ENCODE assay signal across 7 cellular contexts in the genomic region with DNA sequence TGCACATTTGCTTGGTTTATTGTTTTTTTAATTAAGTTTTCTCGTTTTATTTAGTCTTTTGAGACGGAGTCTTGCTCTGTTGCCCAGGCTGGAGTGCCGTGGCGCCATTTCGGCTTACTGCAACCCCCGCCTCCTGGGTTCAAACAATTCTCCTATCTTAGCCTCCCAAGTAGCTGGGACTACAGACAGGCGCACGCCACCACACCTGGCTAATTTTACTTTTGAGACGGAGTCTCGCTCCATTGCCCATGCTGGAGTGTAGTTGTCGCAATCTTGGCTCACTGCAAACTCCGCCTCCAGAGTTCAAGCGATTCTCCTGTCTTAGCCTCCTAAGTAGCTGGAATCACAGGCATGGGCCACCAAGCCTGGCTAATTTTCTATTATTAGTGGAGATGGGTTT. TPM values are rescaled to one million over a fixed set of nuclear protein-coding genes. Genes with fewer than 3 reads are reported as not detected.
DNase-seq lines count a peak whose midpoint lies in the region; ATAC-seq lines count a peak whose summit lies in the region.

No MANE protein-coding gene starts in this region.

- no peak for ATAC-seq in stimulated activated memory B cell treated with anti-CD40 and anti-IgM and Interleukin-4, amounts not matched to agents 10 μg/mL and 1 μg/mL and 100 μg/mL, for 72 hours
- ATAC-seq in GM21367 (IDR thresholded peaks at IDR 0.05; ENCODE audit: unreplicated experiment) (no peak), HG03045 (IDR thresholded peaks at IDR 0.05; ENCODE audit: unreplicated experiment) (no peak)

- peaks cover 66% of the 10 kb centered on the region for H3K4me1 Mint-ChIP-seq in activated CD4-positive, alpha-beta memory T cell treated with anti-CD3 and anti-CD28 coated beads, Interleukin-2, amount 10 ng/mL, durations not matched to agents 7 days and 5 days
- H3K4me1 Mint-ChIP-seq in stimulated activated memory B cell treated with anti-CD40 and anti-IgM and Interleukin-4, amounts not matched to agents 10 μg/mL and 1 μg/mL and 100 μg/mL, for 72 hours, result peaks cover 61% of the 10 kb centered on the region

- no peak overlapping the region for H3K27ac ChIP-seq in iPS-18a (ENCODE audit: low read length)

- peaks cover 64% of the 10 kb centered on the region for H3K36me3 Mint-ChIP-seq in activated CD4-positive, alpha-beta memory T cell treated with anti-CD3 and anti-CD28 coated beads, Interleukin-2, amount 10 ng/mL, durations not matched to agents 7 days and 5 days (ENCODE audit: low read depth)
- H3K36me3 Mint-ChIP-seq in stimulated activated memory B cell treated with anti-CD40 and anti-IgM and Interleukin-4, amounts not matched to agents 10 μg/mL and 1 μg/mL and 100 μg/mL, for 72 hours, result peaks cover 61% of the 10 kb centered on the region

- no peaks in the 10 kb centered on the region for H3K9me3 ChIP-seq in iPS-18a (ENCODE audit: control insufficient read depth, low read depth, low read length)

- no peaks in the 10 kb centered on the region for H3K27me3 Mint-ChIP-seq in activated CD4-positive, alpha-beta memory T cell treated with anti-CD3 and anti-CD28 coated beads, Interleukin-2, amount 10 ng/mL, durations not matched to agents 7 days and 5 days
- no peaks in the 10 kb centered on the region for H3K27me3 Mint-ChIP-seq in stimulated activated memory B cell treated with anti-CD40 and anti-IgM and Interleukin-4, amounts not matched to agents 10 μg/mL and 1 μg/mL and 100 μg/mL, for 72 hours

- peaks cover 57% of the 10 kb centered on the region for H3K36me3 ChIP-seq in iPS-18a (ENCODE audit: control insufficient read depth, low read depth, low read length)

- H3K27ac Mint-ChIP-seq in activated CD4-positive, alpha-beta memory T cell treated with anti-CD3 and anti-CD28 coated beads, Interleukin-2, amount 10 ng/mL, durations not matched to agents 7 days and 5 days, result peak overlapping the region; percentile 95
- H3K27ac Mint-ChIP-seq in stimulated activated memory B cell treated with anti-CD40 and anti-IgM and Interleukin-4, amounts not matched to agents 10 μg/mL and 1 μg/mL and 100 μg/mL, for 72 hours, result peak overlapping the region; percentile 95

- H3K9ac ChIP-seq in iPS-18a (ENCODE audit: low read length), result peak overlapping the region; percentile 96

- POLR2A ChIA-PET in activated CD4-positive, alpha-beta memory T cell treated with anti-CD3 and anti-CD28 coated beads, Interleukin-2, amount 10 ng/mL, durations not matched to agents 7 days and 5 days (lab: Charles Lee), result interaction anchor here (1.5 to 5.9 kb wide), 5 partner anchors 9 to 247 kb away, joined by 5 to 169 read pairs (median 23); partner anchors contain the start of genes CNOT3, LENG1, LENG8 and MBOAT7

- DNase-seq in HT-29 (ENCODE audit: low spot score) (peak; percentile 50), OCI-M2 (lab: John Stamatoyannopoulos, UW; ENCODE audit: unreplicated experiment) (no peak)
- DNase-seq in activated CD4-positive, alpha-beta memory T cell treated with anti-CD3 and anti-CD28 coated beads, Interleukin-2, amount 10 ng/mL, durations not matched to agents 7 days and 5 days, result no peak

- H3K27me3 ChIP-seq in iPS-18a (ENCODE audit: control insufficient read depth, insufficient read depth, low read length), result no peaks in the 10 kb centered on the region

- peak overlapping the region; percentile 91 for H3K4me3 Mint-ChIP-seq in activated CD4-positive, alpha-beta memory T cell treated with anti-CD3 and anti-CD28 coated beads, Interleukin-2, amount 10 ng/mL, durations not matched to agents 7 days and 5 days
- peak overlapping the region; percentile 97 for H3K4me3 Mint-ChIP-seq in stimulated activated memory B cell treated with anti-CD40 and anti-IgM and Interleukin-4, amounts not matched to agents 10 μg/mL and 1 μg/mL and 100 μg/mL, for 72 hours

- H3K4me3 ChIP-seq in iPS-18a (ENCODE audit: low read length), result peak overlapping the region; percentile 77

- H3K9me3 Mint-ChIP-seq in activated CD4-positive, alpha-beta memory T cell treated with anti-CD3 and anti-CD28 coated beads, Interleukin-2, amount 10 ng/mL, durations not matched to agents 7 days and 5 days, result no peaks in the 10 kb centered on the region
- no peaks in the 10 kb centered on the region for H3K9me3 Mint-ChIP-seq in stimulated activated memory B cell treated with anti-CD40 and anti-IgM and Interleukin-4, amounts not matched to agents 10 μg/mL and 1 μg/mL and 100 μg/mL, for 72 hours

- H3K4me1 ChIP-seq in iPS-18a (ENCODE audit: control insufficient read depth, low read depth, low read length), result peaks cover 19% of the 10 kb centered on the region

- CTCF ChIA-PET in activated CD4-positive, alpha-beta memory T cell treated with anti-CD3 and anti-CD28 coated beads, Interleukin-2, amount 10 ng/mL, durations not matched to agents 7 days and 5 days (lab: Charles Lee), result interaction anchor here (1.9 kb wide), 1 partner anchor 33 kb away, joined by 6 read pairs; no protein-coding TSS in a partner anchor

RNA-seq across cellular contexts. Expression of gene RPS9, which starts 1.3 kb away (rescaled TPM):
- total RNA-seq in HT-29 (2014; rRNA removed; shearing (Covaris generic)), result 4,595 and 4,707 TPM in 2 replicates
- total RNA-seq in activated CD4-positive, alpha-beta memory T cell treated with anti-CD3 and anti-CD28 coated beads, Interleukin-2, amount 10 ng/mL, durations not matched to agents 7 days and 5 days, result 1,000 to 10,000 TPM; 1,045 to 1,051 TPM

RNA-seq across cellular contexts. Expression of gene TSEN34, which starts 10.9 kb away (rescaled TPM):
- total RNA-seq in HT-29 (2014; rRNA removed; shearing (Covaris generic)), result 234 and 255 TPM in 2 replicates
- 10 to 100 TPM; 10.9 to 13.6 TPM for total RNA-seq in activated CD4-positive, alpha-beta memory T cell treated with anti-CD3 and anti-CD28 coated beads, Interleukin-2, amount 10 ng/mL, durations not matched to agents 7 days and 5 days

RNA-seq across cellular contexts. Expression of gene MBOAT7, which starts 12.6 kb away (rescaled TPM):
- 266 and 285 TPM in 2 replicates for total RNA-seq in HT-29 (2014; rRNA removed; shearing (Covaris generic))
- total RNA-seq in activated CD4-positive, alpha-beta memory T cell treated with anti-CD3 and anti-CD28 coated beads, Interleukin-2, amount 10 ng/mL, durations not matched to agents 7 days and 5 days, result 10 to 100 TPM; 90.8 to 93.4 TPM

RNA-seq across cellular contexts. Expression of gene LILRB3, which starts 20.8 kb away (rescaled TPM):
- not detected in 2 replicates for total RNA-seq in HT-29 (2014; rRNA removed; shearing (Covaris generic))
- total RNA-seq in activated CD4-positive, alpha-beta memory T cell treated with anti-CD3 and anti-CD28 coated beads, Interleukin-2, amount 10 ng/mL, durations not matched to agents 7 days and 5 days, result 1 to 10 TPM; 5.3 to 5.8 TPM

RNA-seq across cellular contexts. Expression of gene TMC4, which starts 29.0 kb away (rescaled TPM):
- total RNA-seq in HT-29 (2014; rRNA removed; shearing (Covaris generic)), result 22.5 and 45.3 TPM in 2 replicates
- total RNA-seq in activated CD4-positive, alpha-beta memory T cell treated with anti-CD3 and anti-CD28 coated beads, Interleukin-2, amount 10 ng/mL, durations not matched to agents 7 days and 5 days, result 1 to 10 TPM; 2.8 to 3.2 TPM

Comparison
In these comparisons a context has a peak if more than half of its experiments do, and no peak if none do; other contexts are left out.
1. RNA of gene TSEN34, which starts 10.9 kb away (total RNA-seq): 234 to 255 TPM in HT-29; 10.9 to 13.6 TPM in activated CD4-positive, alpha-beta memory T cell treated with anti-CD3 and anti-CD28 coated beads, Interleukin-2, amount 10 ng/mL, durations not matched to agents 7 days and 5 days; every median in the first group is over 10 times any median in the second.